Comparison of ENCODE assay signal across 10 cellular contexts in genomic region chr2:232503792-232504323, GRCh38. TPM values are rescaled to one million over a fixed set of nuclear protein-coding genes. Genes with fewer than 3 reads are reported as not detected.
DNase-seq lines count a peak whose midpoint lies in the region; ATAC-seq and TF ChIP-seq lines count a peak whose summit lies in the region.
"Had no signal": no experiment of that assay in that cellular context is flagged by ENCODE, and none has a peak within 500 bp of the region (broad histone marks: within the 10 kb centered on the region; RNA-seq: fewer than 3 reads in every experiment).

No MANE protein-coding gene starts in this region.

- H3K9me3 ChIP-seq in CD8-positive, alpha-beta T cell (ENCODE audit: low read length) = no peaks in the 10 kb centered on the region
- H3K9me3 ChIP-seq in Peyer's patch (no peaks in the 10 kb centered on the region), gastroesophageal sphincter (no peaks in the 10 kb centered on the region), parathyroid adenoma (ENCODE audit: control insufficient read depth, low read length) (no peaks in the 10 kb centered on the region)

- TF ChIP-seq CTCF in CD8-positive, alpha-beta T cell (IDR thresholded peaks at IDR 0.05) = no peak
- TF ChIP-seq CTCF in Peyer's patch (IDR thresholded peaks at IDR 0.05) (no peak), gastroesophageal sphincter (IDR thresholded peaks at IDR 0.05) (no peak), parathyroid adenoma (IDR thresholded peaks at IDR 0.05) (no peak)

- intact Hi-C loops in CD8-positive, alpha-beta T cell (cut with DNase I, micrococcal nuclease) = no loop called here

- H3K27me3 Mint-ChIP-seq in CD8-positive, alpha-beta T cell (ENCODE audit: low read depth) = peaks cover 38% of the 10 kb centered on the region

- peaks cover 7% of the 10 kb centered on the region for H3K27me3 ChIP-seq in CD8-positive, alpha-beta T cell (ENCODE audit: insufficient read depth, low read length)
- H3K27me3 ChIP-seq in Peyer's patch (peaks cover 0 to 5% of the 10 kb centered on the region in 2 donors), gastroesophageal sphincter (peaks cover 22% of the 10 kb centered on the region), parathyroid adenoma (ENCODE audit: control insufficient read depth, insufficient read depth, low read length) (no peaks in the 10 kb centered on the region)

- no peaks in the 10 kb centered on the region for H3K9me3 Mint-ChIP-seq in CD8-positive, alpha-beta T cell

- ATAC-seq in CD8-positive, alpha-beta T cell = no peak
- ATAC-seq in gastroesophageal sphincter (no peak), GM19328 (IDR thresholded peaks at IDR 0.05; ENCODE audit: unreplicated experiment) (no peak)
- ATAC-seq: GM12878 had no signal

- CTCF ChIA-PET in CD8-positive, alpha-beta T cell (lab: Charles Lee) = no interaction called here

- H3K27ac ChIP-seq in CD8-positive, alpha-beta T cell (ENCODE audit: low read depth, low read length) = no peak overlapping the region
- no peak overlapping the region for H3K27ac ChIP-seq in Peyer's patch
- H3K27ac ChIP-seq in gastroesophageal sphincter = peak overlapping the region in 2 of 4 donors; percentile 35 to 78
- no peak overlapping the region for H3K27ac ChIP-seq in parathyroid adenoma

- POLR2A ChIA-PET in CD8-positive, alpha-beta T cell (lab: Charles Lee) = no interaction called here

- H3K36me3 ChIP-seq in CD8-positive, alpha-beta T cell (ENCODE audit: insufficient read depth, low read length) = no peaks in the 10 kb centered on the region
- H3K36me3 ChIP-seq in Peyer's patch (no peaks in the 10 kb centered on the region), gastroesophageal sphincter (no peaks in the 10 kb centered on the region), parathyroid adenoma (ENCODE audit: control insufficient read depth, insufficient read depth, low read length) (no peaks in the 10 kb centered on the region)

- H3K4me1 ChIP-seq in CD8-positive, alpha-beta T cell (ENCODE audit: insufficient read depth, low read length) = peaks cover 4% of the 10 kb centered on the region
- H3K4me1 ChIP-seq in Peyer's patch = peaks cover 0 to 14% (median 3%) of the 10 kb centered on the region in 4 donors
- H3K4me1 ChIP-seq in gastroesophageal sphincter = peaks cover 0 to 23% (median 3%) of the 10 kb centered on the region in 3 donors
- H3K4me1 ChIP-seq in parathyroid adenoma = no peaks in the 10 kb centered on the region

- peak overlapping the region; percentile 84 for H2AFZ ChIP-seq in parathyroid adenoma

- no peak for DNase-seq in CD8-positive, alpha-beta T cell
- DNase-seq in Peyer's patch (no peak), NCI-H187 (lab: John Stamatoyannopoulos, UW) (no peak), SW 1271 (lab: John Stamatoyannopoulos, UW) (no peak), MV-4-11 (lab: John Stamatoyannopoulos, UW) (no peak)
- DNase-seq: T-helper 9 cell had no signal

- no peak for TF ChIP-seq EP300 in gastroesophageal sphincter (IDR thresholded peaks at IDR 0.05)

- H3K4me1 Mint-ChIP-seq in CD8-positive, alpha-beta T cell (ENCODE audit: low read depth) = peaks cover 8% of the 10 kb centered on the region

- H3K27ac Mint-ChIP-seq in CD8-positive, alpha-beta T cell = no peak overlapping the region

- peak overlapping the region; percentile 49 for H3K4me3 Mint-ChIP-seq in CD8-positive, alpha-beta T cell

- H3K4me2 ChIP-seq in parathyroid adenoma (ENCODE audit: low read length) = no peak overlapping the region

- no peaks in the 10 kb centered on the region for H3K79me2 ChIP-seq in parathyroid adenoma

- no peak overlapping the region for H3K4me3 ChIP-seq in CD8-positive, alpha-beta T cell (ENCODE audit: low read depth, low read length)
- H3K4me3 ChIP-seq in Peyer's patch = peak overlapping the region in 3 of 4 donors; percentile 34 to 53 (median 46)
- H3K4me3 ChIP-seq in gastroesophageal sphincter = peak overlapping the region; percentile 43 to 68
- no peak overlapping the region for H3K4me3 ChIP-seq in parathyroid adenoma (ENCODE audit: low read depth, low read length)
- H3K4me3 ChIP-seq: GM12878 had no signal

- TF ChIP-seq POLR2A in Peyer's patch (IDR thresholded peaks at IDR 0.05) (no peak), gastroesophageal sphincter (IDR thresholded peaks at IDR 0.05) (no peak)

- 29 to 65% methylated on average over 7 to 14 of the region's 16 CpGs for WGBS in gastroesophageal sphincter (ENCODE audit: low coverage in 1 of 2), 2 donors

- no peak overlapping the region for H3K9ac ChIP-seq in parathyroid adenoma

- no peaks in the 10 kb centered on the region for H3K36me3 Mint-ChIP-seq in CD8-positive, alpha-beta T cell

RNA-seq across cellular contexts. Expression of gene ECEL1, which starts 16.2 kb away (rescaled TPM):
- total RNA-seq in CD8-positive, alpha-beta T cell = not detected
- total RNA-seq in Peyer's patch (not detected), gastroesophageal sphincter (1 to 10 TPM in 2 of 4 donors, not detected in 2; 1.1 to 1.4 TPM)
- total RNA-seq: GM12878 had no signal

RNA-seq across cellular contexts. Expression of gene PRSS56, which starts 16.3 kb away (rescaled TPM):
- total RNA-seq in CD8-positive, alpha-beta T cell = not detected
- not detected for total RNA-seq in Peyer's patch
- total RNA-seq in gastroesophageal sphincter = not detected
- total RNA-seq: GM12878 had no signal

RNA-seq across cellular contexts. Expression of gene CHRND, which starts 22.1 kb away (rescaled TPM):
- not detected for total RNA-seq in CD8-positive, alpha-beta T cell
- total RNA-seq in Peyer's patch = not detected
- not detected for total RNA-seq in gastroesophageal sphincter
- total RNA-seq: GM12878 had no signal

RNA-seq across cellular contexts. Expression of gene CHRNG, which starts 35.6 kb away (rescaled TPM):
- not detected for total RNA-seq in CD8-positive, alpha-beta T cell
- total RNA-seq in Peyer's patch = not detected
- not detected for total RNA-seq in gastroesophageal sphincter
- total RNA-seq: GM12878 had no signal

RNA-seq across cellular contexts. Expression of gene TIGD1, which starts 46.5 kb away (rescaled TPM):
- 10 to 100 TPM; 16.5 to 17.2 TPM for total RNA-seq in CD8-positive, alpha-beta T cell
- total RNA-seq in Peyer's patch (10 to 100 TPM in 3 of 4 donors, 1 to 10 TPM in 1; 8.6 to 31.4 (median 13.4) TPM), gastroesophageal sphincter (1 to 10 TPM; 1.2 to 6.5 (median 2.8) TPM)

Comparison
In these comparisons a context has a peak if more than half of its experiments do, and no peak if none do; other contexts are left out.
1. H3K4me3 ChIP-seq: peak in Peyer's patch (3 of 4) and gastroesophageal sphincter (2 of 2); none in CD8-positive, alpha-beta T cell (single experiment) and parathyroid adenoma (single experiment).